In genomic region chr21:37582613-37583012, GRCh38 we compare ENCODE assay signal across 1 cellular context.
A peak's percentile ranks its signal among the peaks of the same experiment; 100 is the strongest.
TF ChIP-seq lines count a peak whose summit lies in the region.

No MANE protein-coding gene starts in this region.

TF ChIP-seq in HepG2, 621 proteins besides CTCF, POLR2A, EP300 and RAD21 (continued from another document):
- TF ChIP-seq PRDM10 (CRISPR knock-in tag; IDR thresholded peaks at IDR 0.05; ENCODE audit: low read depth) = no peak
- TF ChIP-seq NRL (CRISPR knock-in tag; IDR thresholded peaks at IDR 0.05; ENCODE audit: borderline replicate concordance) = no peak
- no peak for TF ChIP-seq FOSL1 (CRISPR knock-in tag; IDR thresholded peaks at IDR 0.05; ENCODE audit: borderline replicate concordance)
- TF ChIP-seq IRF9 (CRISPR knock-in tag; IDR thresholded peaks at IDR 0.05; ENCODE audit: borderline replicate concordance) = no peak
- 0 out of 2 replicates have a peak, but pooled peaks have one; percentile 29 for TF ChIP-seq IRF2 (CRISPR knock-in tag; IDR thresholded peaks at IDR 0.05)
- 0 out of 2 replicates have a peak, but pooled peaks have one; percentile 20 for TF ChIP-seq ELF3 (CRISPR knock-in tag; IDR thresholded peaks at IDR 0.05)
- TF ChIP-seq STAG1 (CRISPR knock-in tag; IDR thresholded peaks at IDR 0.05) = peak; percentile 90
- TF ChIP-seq JARID2 (CRISPR knock-in tag; IDR thresholded peaks at IDR 0.05; ENCODE audit: insufficient replicate concordance) = no peak
- no peak for TF ChIP-seq NCOA2 (CRISPR knock-in tag; IDR thresholded peaks at IDR 0.05)
- TF ChIP-seq ARID3A (IDR thresholded peaks at IDR 0.05; ENCODE audit: low read depth, low read length) = 0 out of 2 replicates have a peak, but pooled peaks have one; percentile 42
- no peak for TF ChIP-seq DMAP1 (CRISPR knock-in tag; IDR thresholded peaks at IDR 0.05)
- 0 out of 2 replicates have a peak, but pooled peaks have one; percentile 5 for TF ChIP-seq BHLHE40 (IDR thresholded peaks at IDR 0.05; ENCODE audit: low read length)
- 0 out of 2 replicates have a peak, but pooled peaks have one; percentile 18 for TF ChIP-seq GATAD2A (CRISPR knock-in tag; IDR thresholded peaks at IDR 0.05)
- peak; percentile 74 for TF ChIP-seq SMC3 (IDR thresholded peaks at IDR 0.05; ENCODE audit: low read length)
- TF ChIP-seq CEBPZ (IDR thresholded peaks at IDR 0.05; ENCODE audit: low read length) = no peak
- TF ChIP-seq CEBPG (CRISPR knock-in tag; IDR thresholded peaks at IDR 0.05) = peak; percentile 60
- no peak for TF ChIP-seq DBP (CRISPR knock-in tag; IDR thresholded peaks at IDR 0.05; ENCODE audit: not compliant biosample characterization)
- peak; percentile 55 for TF ChIP-seq XRCC5 (optimal IDR thresholded peaks at IDR 0.05; ENCODE audit: low read length)
- TF ChIP-seq SMAD9 (CRISPR knock-in tag; IDR thresholded peaks at IDR 0.05) = no peak
- peak; percentile 24; the same call in 1 of the 2 replicates for TF ChIP-seq ZMYM4 (CRISPR knock-in tag; IDR thresholded peaks at IDR 0.05)
